Comparison of ENCODE assay signal across 10 cellular contexts in genomic region chr3:128307029-128307633, GRCh38.
A peak's percentile ranks its signal among the peaks of the same experiment; 100 is the strongest.
DNase-seq lines count a peak whose midpoint lies in the region; ATAC-seq and TF ChIP-seq lines count a peak whose summit lies in the region.
"Had no signal": no experiment of that assay in that cellular context is flagged by ENCODE, and none has a peak within 500 bp of the region (broad histone marks: within the 10 kb centered on the region; RNA-seq: fewer than 3 reads in every experiment).

No MANE protein-coding gene starts in this region.

- H3K36me3 ChIP-seq in HCT116 (ENCODE audit: control insufficient read depth in 1 of 2, insufficient read depth in 2 of 2, low read length in 2 of 2) (no peaks in the 10 kb centered on the region), SK-N-SH (replicated peaks in 1 of 2; ENCODE audit: control insufficient read depth in 1 of 2, insufficient read depth in 2 of 2, low read length in 1 of 2) (peaks cover 0 to 5% of the 10 kb centered on the region in 2 experiments), sigmoid colon (no peaks in the 10 kb centered on the region)

- ATAC-seq in HCT116, result peak; percentile 58
- peak; percentile 66 for ATAC-seq in left lobe of liver
- ATAC-seq in GM18502 (IDR thresholded peaks at IDR 0.05; ENCODE audit: poor library complexity, unreplicated experiment), result no peak
- no peak for ATAC-seq in HG03175 (IDR thresholded peaks at IDR 0.05; ENCODE audit: unreplicated experiment)

- RAD21 ChIA-PET in HCT116 (lab: Charles Lee; ENCODE audit: low non-redundant PET in 1 of 2, low total read pairs in 2 of 2, uncharacterized antibody in 2 of 2, unreplicated experiment in 2 of 2), result no interaction called here

- H3K9me2 ChIP-seq in HCT116 (ENCODE audit: insufficient read depth) (no peaks in the 10 kb centered on the region), SK-N-SH (no peaks in the 10 kb centered on the region)

- H3K4me1 ChIP-seq in HCT116 (ENCODE audit: control insufficient read depth in 1 of 2, insufficient read depth in 2 of 2, low read length in 2 of 2) (no peaks in the 10 kb centered on the region), SK-N-SH (ENCODE audit: control insufficient read depth in 1 of 2, insufficient read depth in 2 of 2, low read depth in 1 of 2, low read length in 1 of 2) (peaks cover 0 to 26% of the 10 kb centered on the region in 2 experiments; a peak in 2 of 4 replicates), sigmoid colon (no peaks in the 10 kb centered on the region)

- H3F3A ChIP-seq in SK-N-SH (replicated peaks; ENCODE audit: insufficient read depth), result peaks cover 7% of the 10 kb centered on the region

- TF ChIP-seq EP300 in SK-N-SH (IDR thresholded peaks at IDR 0.05; ENCODE audit: borderline replicate concordance in 1 of 2, low read depth in 1 of 2, low read length in 1 of 2) (no peak), sigmoid colon (IDR thresholded peaks at IDR 0.05) (no peak)

- peak; percentile 58 for TF ChIP-seq RAD21 in HCT116 (IDR thresholded peaks at IDR 0.05; ENCODE audit: low read depth)
- peak; percentile 89 for TF ChIP-seq RAD21 in SK-N-SH (IDR thresholded peaks at IDR 0.05; ENCODE audit: low read length)

- H3K9ac ChIP-seq in HCT116 (ENCODE audit: low read length), result no peak overlapping the region
- no peak overlapping the region for H3K9ac ChIP-seq in SK-N-SH

- TF ChIP-seq POLR2A in HCT116 (IDR thresholded peaks at IDR 0.05; ENCODE audit: borderline replicate concordance, extremely low read depth, insufficient read depth, insufficient read length), result no peak
- no peak for TF ChIP-seq POLR2A in sigmoid colon (IDR thresholded peaks at IDR 0.05)

- H3K4me2 ChIP-seq in HCT116 (ENCODE audit: low read length), result no peak overlapping the region
- no peak overlapping the region for H3K4me2 ChIP-seq in SK-N-SH

- BruUV-seq in HCT116 (replicated peaks; lab: Mats Ljungman, UMichigan), result no TSS peak

- intact Hi-C loops in HCT116 (cut with micrococcal nuclease), result loop anchor here (5.0 kb wide), 1 partner anchor 275 kb away; no protein-coding TSS in a partner anchor
- intact Hi-C loops in sigmoid colon (cut with DNase I), result no loop called here

- CTCF ChIA-PET in HCT116 (lab: Charles Lee), result interaction anchor here (1.0 to 1.2 kb wide), 2 partner anchors 136 to 277 kb away, joined by 3 to 5 read pairs; no protein-coding TSS in a partner anchor
- CTCF ChIA-PET in SK-N-SH (lab: Yijun Ruan, JAX), result interaction anchor here (0.6 to 4.0 kb wide), 53 partner anchors 8 to 310 kb away, joined by 3 to 35 read pairs (median 4); no protein-coding TSS in a partner anchor

- DNase-seq in COLO668 (lab: John Stamatoyannopoulos, UW; ENCODE audit: unreplicated experiment) (peak; percentile 10), HCT116 (ENCODE audit: low read depth, low spot score) (no peak), SK-N-SH (peak; percentile 58), left lobe of liver (ENCODE audit: low spot score) (no peak), activated gamma-delta T cell treated with Interleukin-2 at 50 U/mL for 16 hours (no peak), sigmoid colon (no peak)
- DNase-seq: NCI-H187; stimulated activated CD4-positive, alpha-beta T cell treated with anti-CD3 and anti-CD28 coated beads, Interleukin-15, amount 100 ng/mL, for 24 hours had no signal

- H3K79me2 ChIP-seq in HCT116 (ENCODE audit: insufficient read depth, low read length) (no peaks in the 10 kb centered on the region), SK-N-SH (ENCODE audit: insufficient read depth) (no peaks in the 10 kb centered on the region)

- H3K27ac ChIP-seq in HCT116 (ENCODE audit: low read depth, low read length), result no peak overlapping the region
- H3K27ac ChIP-seq in SK-N-SH (ENCODE audit: low read depth in 2 of 2, low read length in 1 of 2), result peak overlapping the region in 1 of 2 experiments; percentile 67; a peak in 2 of 4 replicates
- no peak overlapping the region for H3K27ac ChIP-seq in sigmoid colon

- H3K4me3 ChIP-seq in HCT116 (replicated peaks in 1 of 2; ENCODE audit: low read depth in 1 of 2, low read length in 2 of 2) (no peak overlapping the region), SK-N-SH (ENCODE audit: low read depth in 2 of 2, low read length in 1 of 2) (no peak overlapping the region), sigmoid colon (no peak overlapping the region)

- no peaks in the 10 kb centered on the region for H3K27me3 ChIP-seq in HCT116 (ENCODE audit: insufficient read depth, low read length)
- no peaks in the 10 kb centered on the region for H3K27me3 ChIP-seq in SK-N-SH (ENCODE audit: insufficient read depth)
- H3K27me3 ChIP-seq in sigmoid colon, result no peaks in the 10 kb centered on the region

- H2AFZ ChIP-seq in HCT116 (ENCODE audit: low read depth, low read length, poor library complexity, severe bottlenecking), result no peak overlapping the region
- no peak overlapping the region for H2AFZ ChIP-seq in SK-N-SH (ENCODE audit: low read depth)

- TF ChIP-seq CTCF in HCT116 (IDR thresholded peaks at IDR 0.05 in 2 of 3, conservative IDR thresholded peaks at IDR 0.05 in 1 of 3; ENCODE audit: borderline replicate concordance in 1 of 3, insufficient read depth in 1 of 3, low read depth in 2 of 3, low read length in 2 of 3), result peak in 1 of 3 experiments; percentile 33; a peak in 1 of 6 replicates
- TF ChIP-seq CTCF in SK-N-SH (IDR thresholded peaks at IDR 0.05), result no peak; the same call in 1 of the 2 replicates
- no peak for TF ChIP-seq CTCF in sigmoid colon (IDR thresholded peaks at IDR 0.05)

- POLR2A ChIA-PET in HCT116 (lab: Charles Lee) (interaction anchor here (1.5 kb wide), 1 partner anchor 9 kb away, joined by 3 read pairs; no protein-coding TSS in a partner anchor), SK-N-SH (lab: Yijun Ruan, JAX) (interaction anchor here (0.5 to 1.5 kb wide), 6 partner anchors 72 to 190 kb away, joined by 3 to 6 read pairs (median 4); no protein-coding TSS in a partner anchor)

- H4K20me1 ChIP-seq in HCT116 (ENCODE audit: insufficient read depth), result no peaks in the 10 kb centered on the region; the same call in 1 of the 2 replicates
- no peaks in the 10 kb centered on the region for H4K20me1 ChIP-seq in SK-N-SH (ENCODE audit: insufficient read depth)

- WGBS in SK-N-SH (ENCODE audit: low lambda C conversion rate), result 93% methylated on average over 3 of the region's 3 CpGs
- 83 to 96% methylated on average over 3 of the region's 3 CpGs for WGBS in sigmoid colon, 2 donors

- H3K9me3 ChIP-seq in HCT116 (ENCODE audit: control insufficient read depth in 1 of 2, insufficient read depth in 1 of 2, low read depth in 1 of 2, low read length in 2 of 2), result no peaks in the 10 kb centered on the region
- H3K9me3 ChIP-seq in SK-N-SH, result no peaks in the 10 kb centered on the region
- H3K9me3 ChIP-seq in sigmoid colon, result no peaks in the 10 kb centered on the region

TF ChIP-seq in HCT116, 20 proteins besides CTCF, POLR2A, EP300 and RAD21 (continues in another document):
- TF ChIP-seq EZH2 (IDR thresholded peaks at IDR 0.05) (no peak), REST (IDR thresholded peaks at IDR 0.05; ENCODE audit: low read depth) (no peak), ELF1 (IDR thresholded peaks at IDR 0.05; ENCODE audit: borderline replicate concordance, low read depth) (no peak)

TF ChIP-seq in SK-N-SH, 30 proteins besides CTCF, POLR2A, EP300 and RAD21:
- TF ChIP-seq SMC3 (IDR thresholded peaks at IDR 0.05; ENCODE audit: low read depth, low read length) (peak; percentile 69), PBX3 (IDR thresholded peaks at IDR 0.05) (no peak)
TF ChIP-seq in SK-N-SH: peak in this region for 1.

Comparison
In these comparisons a context has a peak if more than half of its experiments do, and no peak if none do; other contexts are left out.
1. DNase-seq: peak in COLO668 (single experiment) and SK-N-SH (single experiment); none in HCT116 (single experiment), left lobe of liver (single experiment), activated gamma-delta T cell treated with Interleukin-2 at 50 U/mL for 16 hours (single experiment) and sigmoid colon (single experiment).
2. ATAC-seq: peak in HCT116 (single experiment) and left lobe of liver (single experiment); none in GM18502 (single experiment) and HG03175 (single experiment).